ENCODE assay signal across 8 cellular contexts in the genomic region with DNA sequence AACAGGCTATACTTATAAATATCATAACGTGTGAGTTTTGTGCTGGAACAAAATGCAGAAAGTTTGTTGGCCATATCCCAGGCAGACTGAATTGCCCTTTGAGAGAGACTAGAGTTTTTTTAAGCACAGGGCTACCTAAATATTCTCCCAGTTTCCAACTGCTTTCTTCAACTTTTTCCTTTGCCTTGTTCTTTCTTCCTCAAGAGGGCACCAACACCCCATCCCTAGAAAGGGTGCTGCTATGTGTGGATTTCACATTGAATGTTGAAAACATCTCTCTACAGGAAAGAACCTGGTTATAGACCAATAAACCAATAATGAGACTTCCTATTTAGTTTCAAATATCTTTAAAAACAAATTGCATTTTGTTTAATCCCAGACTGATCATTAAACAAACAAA.
A peak's percentile ranks its signal among the peaks of the same experiment; 100 is the strongest.
DNase-seq lines count a peak whose midpoint lies in the region; ATAC-seq and TF ChIP-seq lines count a peak whose summit lies in the region.

No MANE protein-coding gene starts in this region.

- ATAC-seq in HG02588 (IDR thresholded peaks at IDR 0.05; ENCODE audit: unreplicated experiment): no peak

- H3K36me3 ChIP-seq in adipocyte (ENCODE audit: control insufficient read depth, insufficient read depth, low read length, severe bottlenecking): no peaks in the 10 kb centered on the region
- H3K36me3 ChIP-seq in transverse colon: no peaks in the 10 kb centered on the region

- DNase-seq in NCI-H524 (lab: John Stamatoyannopoulos, UW) (peak; percentile 32 to 44), NCI-H524 treated with DMSO at 0.1 percent for 48 hours (lab: John Stamatoyannopoulos, UW) (no peak), NB4 (ENCODE audit: low read depth) (peak; percentile 35), adipocyte (ENCODE audit: low read depth) (peak; percentile 81), inferior parietal cortex (ENCODE audit: extremely low spot score) (peak; percentile 61), transverse colon (peak; percentile 16), GM13976 (ENCODE audit: low spot score) (no peak)

- TF ChIP-seq POLR2A in NB4 (IDR thresholded peaks at IDR 0.05; ENCODE audit: extremely low read depth, insufficient read length): no peak
- no peak for TF ChIP-seq POLR2A in transverse colon (IDR thresholded peaks at IDR 0.05)

- TF ChIP-seq CTCF in NB4 (IDR thresholded peaks at IDR 0.05; ENCODE audit: low read depth, low read length) (peak; percentile 37), transverse colon (IDR thresholded peaks at IDR 0.05) (peak; percentile 41 to 58 (median 48)), GM13976 (IDR thresholded peaks at IDR 0.05; ENCODE audit: borderline replicate concordance, control extremely low read depth, extremely low read depth, insufficient read depth, missing control alignments) (no peak)

- peaks cover 6% of the 10 kb centered on the region for H3K27me3 ChIP-seq in adipocyte (replicated peaks; ENCODE audit: control insufficient read depth, insufficient read depth, low read length)
- no peaks in the 10 kb centered on the region for H3K27me3 ChIP-seq in transverse colon

- peaks cover 4% of the 10 kb centered on the region for H3K4me1 ChIP-seq in adipocyte (ENCODE audit: control insufficient read depth, insufficient read depth, low read length)
- peaks cover 0 to 11% (median 4%) of the 10 kb centered on the region in 4 donors for H3K4me1 ChIP-seq in transverse colon

- 6 to 9% methylated on average over 1 of the region's 1 CpG for WGBS in transverse colon (ENCODE audit: low coverage in 1 of 2), 2 donors

- intact Hi-C loops in transverse colon (cut with DNase I; ENCODE audit: low total_unique reads): no loop called here

- no peak overlapping the region for H3K4me3 ChIP-seq in NB4 (ENCODE audit: low read depth, low read length)
- no peak overlapping the region for H3K4me3 ChIP-seq in adipocyte (ENCODE audit: low read length)
- no peak overlapping the region for H3K4me3 ChIP-seq in transverse colon

- in situ Hi-C loops in transverse colon (cut with MboI; ENCODE audit: low pct_ligation_motif_present in 1 of 4, low pct_unique_long_range_greater_than_20kb in 1 of 4, low sequenced_read_pairs in 3 of 4): no loop called here
- in situ Hi-C loops in GM13976 (cut with MboI; ENCODE audit: low sequenced_read_pairs, unreplicated experiment): no loop called here

- H3K27ac ChIP-seq in transverse colon: no peak overlapping the region

- H3K9ac ChIP-seq in adipocyte (ENCODE audit: low read length): no peak overlapping the region

- H3K9me3 ChIP-seq in adipocyte (ENCODE audit: control insufficient read depth, low read length): no peaks in the 10 kb centered on the region
- no peaks in the 10 kb centered on the region for H3K9me3 ChIP-seq in transverse colon

- TF ChIP-seq EP300 in transverse colon (IDR thresholded peaks at IDR 0.05; ENCODE audit: low read depth): no peak

Comparison
In these comparisons a context has a peak if more than half of its experiments do, and no peak if none do; other contexts are left out.
1. DNase-seq: peak in NCI-H524 (2 of 2), NB4 (single experiment), adipocyte (single experiment), inferior parietal cortex (single experiment) and transverse colon (single experiment); none in NCI-H524 treated with DMSO at 0.1 percent for 48 hours (single experiment) and GM13976 (single experiment).